ENCODE assay signal across 1 cellular context in genomic region chr1:6419803-6420593, GRCh38.
TF ChIP-seq lines count a peak whose summit lies in the region.

HES2 (minus strand) TSS chr1:6419919; CDS start chr1:6419820, 99 bp downstream.

TF ChIP-seq in IMR-90, 13 proteins besides CTCF, POLR2A, EP300 and RAD21 (continued from another document):
- no peak for TF ChIP-seq USF2 (IDR thresholded peaks at IDR 0.05; ENCODE audit: low read depth, low read length)
- no peak for TF ChIP-seq RCOR1 (IDR thresholded peaks at IDR 0.05; ENCODE audit: insufficient replicate concordance, low read length)
- TF ChIP-seq MAZ (IDR thresholded peaks at IDR 0.05; ENCODE audit: borderline replicate concordance, low read depth, low read length) = no peak
- TF ChIP-seq FOS (IDR thresholded peaks at IDR 0.05; ENCODE audit: low read depth, low read length) = no peak
- TF ChIP-seq MXI1 (IDR thresholded peaks at IDR 0.05; ENCODE audit: borderline replicate concordance, low read depth, low read length) = no peak
- no peak for TF ChIP-seq RFX5 (IDR thresholded peaks at IDR 0.05; ENCODE audit: low read depth, low read length)
- no peak for TF ChIP-seq SMC3 (IDR thresholded peaks at IDR 0.05; ENCODE audit: low read depth, low read length)
